Comparison of ENCODE assay signal across 18 cellular contexts in genomic region chr20:63135411-63135810, GRCh38.
DNase-seq lines count a peak whose midpoint lies in the region; ATAC-seq and TF ChIP-seq lines count a peak whose summit lies in the region.
"Had no signal": no experiment of that assay in that cellular context is flagged by ENCODE, and none has a peak within 500 bp of the region (broad histone marks: within the 10 kb centered on the region; RNA-seq: fewer than 3 reads in every experiment).

No MANE protein-coding gene starts in this region.

- no peak overlapping the region for H3K4me3 Mint-ChIP-seq in GM23338
- H3K4me3 Mint-ChIP-seq in chondrocyte (ENCODE audit: unreplicated experiment): no peak overlapping the region
- H3K4me3 Mint-ChIP-seq: activated naive CD4-positive, alpha-beta T cell treated with anti-CD3 and anti-CD28 coated beads, Interleukin-2, amount 50 U/mL, for 24 hours; brain; CD8-positive, alpha-beta memory T cell had no signal

- H2AFZ ChIP-seq in GM23338 (no peak overlapping the region), neuronal stem cell (ENCODE audit: low read length) (no peak overlapping the region)

- H3K18ac ChIP-seq in neuronal stem cell (ENCODE audit: low read length): peak overlapping the region; percentile 52

- H4K91ac ChIP-seq in neuronal stem cell (ENCODE audit: low read depth, low read length, poor library complexity): no peak overlapping the region

- H3K23ac ChIP-seq in neuronal stem cell (ENCODE audit: low read depth, low read length, poor library complexity): no peak overlapping the region

- H3K9me3 Mint-ChIP-seq in GM23338 (no peaks in the 10 kb centered on the region), chondrocyte (ENCODE audit: low read depth) (no peaks in the 10 kb centered on the region)
- H3K9me3 Mint-ChIP-seq: activated naive CD4-positive, alpha-beta T cell treated with anti-CD3 and anti-CD28 coated beads, Interleukin-2, amount 50 U/mL, for 24 hours; brain; CD8-positive, alpha-beta memory T cell had no signal

- H3K4ac ChIP-seq in neuronal stem cell (ENCODE audit: low read length): no peak overlapping the region

- no peaks in the 10 kb centered on the region for H3K36me3 ChIP-seq in GM23338 (ENCODE audit: insufficient read depth)
- no peaks in the 10 kb centered on the region for H3K36me3 ChIP-seq in neuronal stem cell (replicated peaks in 1 of 2; ENCODE audit: control insufficient read depth in 2 of 2, insufficient read depth in 2 of 2, low read length in 2 of 2)
- H3K36me3 ChIP-seq: neutrophil, uterus had no signal

- no peak overlapping the region for H3K4me3 ChIP-seq in GM23338
- H3K4me3 ChIP-seq in neuronal stem cell (ENCODE audit: low read length in 2 of 2): no peak overlapping the region
- H3K4me3 ChIP-seq: coronary artery, uterus had no signal

- H2BK120ac ChIP-seq in neuronal stem cell (ENCODE audit: low read depth, low read length): no peak overlapping the region

- no peaks in the 10 kb centered on the region for H3K9me3 ChIP-seq in neuronal stem cell (replicated peaks in 1 of 2; ENCODE audit: control insufficient read depth in 2 of 2, insufficient read depth in 1 of 2, low read depth in 1 of 2, low read length in 2 of 2)
- H3K9me3 ChIP-seq: neutrophil, uterus had no signal

- TF ChIP-seq CTCF in GM23338 (conservative IDR thresholded peaks at IDR 0.05; ENCODE audit: low read depth in 2 of 2): no peak
- no peak for TF ChIP-seq CTCF in chondrocyte (IDR thresholded peaks at IDR 0.05)

- no peak overlapping the region for H3K27ac ChIP-seq in GM23338 (ENCODE audit: low read depth)
- H3K27ac ChIP-seq in neuronal stem cell (replicated peaks; ENCODE audit: low read length): no peak overlapping the region
- H3K27ac ChIP-seq: coronary artery, KMS-11, neutrophil, uterus had no signal

- ATAC-seq in GM23338 (peak; percentile 56), GM21381 (IDR thresholded peaks at IDR 0.05; ENCODE audit: unreplicated experiment) (no peak)

- peak overlapping the region; percentile 56 for H2AK5ac ChIP-seq in neuronal stem cell (ENCODE audit: low read depth, low read length)

- H3F3A ChIP-seq in GM23338 (replicated peaks; ENCODE audit: low read depth): 0 out of 2 replicates have a peak, but pooled peaks cover 8% of the 10 kb centered on the region

- no peaks in the 10 kb centered on the region for H3K9me2 ChIP-seq in GM23338 (ENCODE audit: insufficient read depth)

- H3K4me1 Mint-ChIP-seq in GM23338 (peaks cover 2% of the 10 kb centered on the region), chondrocyte (ENCODE audit: low read depth) (no peaks in the 10 kb centered on the region)
- H3K4me1 Mint-ChIP-seq: activated naive CD4-positive, alpha-beta T cell treated with anti-CD3 and anti-CD28 coated beads, Interleukin-2, amount 50 U/mL, for 24 hours; CD8-positive, alpha-beta memory T cell had no signal

- peak; percentile 11 for DNase-seq in activated naive CD4-positive, alpha-beta T cell treated with anti-CD3 and anti-CD28 coated beads, Interleukin-2, amount 50 U/mL, for 16 hours
- DNase-seq in activated naive CD4-positive, alpha-beta T cell (lab: John Stamatoyannopoulos, UW): no peak
- DNase-seq in GM23338 (ENCODE audit: low spot score): peak; percentile 60
- DNase-seq in chondrocyte (ENCODE audit: low spot score): peak; percentile 59
- DNase-seq in neuronal stem cell (ENCODE audit: low spot score): no peak
- no peak for DNase-seq in globus pallidus (ENCODE audit: low spot score)
- no peak for DNase-seq in ecto neural progenitor cell (ENCODE audit: low spot score)
- DNase-seq: NCI-H1048, NCI-H2029, NCI-H524, uterus had no signal

- peaks cover 8% of the 10 kb centered on the region; the same call in 1 of the 2 replicates for H3K4me1 ChIP-seq in GM23338 (ENCODE audit: insufficient read depth)
- H3K4me1 ChIP-seq in neuronal stem cell (ENCODE audit: control insufficient read depth in 2 of 2, insufficient read depth in 1 of 2, low read depth in 1 of 2, low read length in 2 of 2): peaks cover 1 to 2% of the 10 kb centered on the region in 2 donors
- H3K4me1 ChIP-seq: uterus had no signal

- WGBS in neuronal stem cell (ENCODE audit: extremely low coverage in 2 of 2, insufficient read length in 2 of 2, insufficient replicate concordance in 1 of 2), 2 donors: no CpG with 5 or more reads among the region's 17 CpGs

- peak overlapping the region; percentile 63 for H3K14ac ChIP-seq in neuronal stem cell (ENCODE audit: low read length)

- H2BK5ac ChIP-seq in neuronal stem cell (ENCODE audit: low read length): no peak overlapping the region

- H3K79me2 ChIP-seq in GM23338 (replicated peaks; ENCODE audit: insufficient read depth): no peaks in the 10 kb centered on the region

- H3K27me3 ChIP-seq in GM23338 (ENCODE audit: insufficient read depth) (no peaks in the 10 kb centered on the region), neuronal stem cell (ENCODE audit: control insufficient read depth in 3 of 3, insufficient read depth in 3 of 3, low read depth in 1 of 3, low read length in 3 of 3) (peaks cover 0 to 37% (median 0%) of the 10 kb centered on the region in 3 experiments)
- H3K27me3 ChIP-seq: uterus had no signal

- H4K20me1 ChIP-seq in GM23338 (replicated peaks; ENCODE audit: insufficient read depth): no peaks in the 10 kb centered on the region

- H3K79me1 ChIP-seq in neuronal stem cell (ENCODE audit: low read depth, low read length): no peaks in the 10 kb centered on the region

- no peak overlapping the region for H4K8ac ChIP-seq in neuronal stem cell (ENCODE audit: low read depth, low read length)

- no peak overlapping the region for H3K4me2 ChIP-seq in GM23338
- H3K4me2 ChIP-seq in neuronal stem cell (ENCODE audit: insufficient read depth, low read length, poor library complexity, severe bottlenecking): no peak overlapping the region
- H3K4me2 ChIP-seq: KMS-11 had no signal

- H3K9ac ChIP-seq in neuronal stem cell (ENCODE audit: low read depth, low read length, poor library complexity): no peak overlapping the region
- H3K9ac ChIP-seq: KMS-11 had no signal

- H2BK15ac ChIP-seq in neuronal stem cell (ENCODE audit: low read length): no peak overlapping the region

- H3K27ac Mint-ChIP-seq in GM23338 (no peak overlapping the region), chondrocyte (ENCODE audit: unreplicated experiment) (no peak overlapping the region)
- H3K27ac Mint-ChIP-seq: activated naive CD4-positive, alpha-beta T cell treated with anti-CD3 and anti-CD28 coated beads, Interleukin-2, amount 50 U/mL, for 24 hours; brain; CD8-positive, alpha-beta memory T cell had no signal

- no peak overlapping the region for H2BK12ac ChIP-seq in neuronal stem cell (ENCODE audit: low read length)

- peaks cover 1% of the 10 kb centered on the region for H3K27me3 Mint-ChIP-seq in GM23338 (ENCODE audit: insufficient read depth, low read depth, poor library complexity)
- H3K27me3 Mint-ChIP-seq in chondrocyte (ENCODE audit: low read depth): peaks cover 37% of the 10 kb centered on the region

- H3K36me3 Mint-ChIP-seq in GM23338 (ENCODE audit: low read depth): no peaks in the 10 kb centered on the region; the same call in 2 of the 3 replicates
- peaks cover 2% of the 10 kb centered on the region for H3K36me3 Mint-ChIP-seq in chondrocyte (ENCODE audit: low read depth)
- H3K36me3 Mint-ChIP-seq: activated naive CD4-positive, alpha-beta T cell treated with anti-CD3 and anti-CD28 coated beads, Interleukin-2, amount 50 U/mL, for 24 hours; brain; CD8-positive, alpha-beta memory T cell had no signal

TF ChIP-seq in GM23338, 12 proteins besides CTCF, POLR2A, EP300 and RAD21:
- no peak for TF ChIP-seq NANOG (IDR thresholded peaks at IDR 0.05; ENCODE audit: borderline replicate concordance)
- TF ChIP-seq STAT1 (IDR thresholded peaks at IDR 0.05; ENCODE audit: unreplicated experiment): no peak

Comparison
In these comparisons a context has a peak if more than half of its experiments do, and no peak if none do; other contexts are left out.
1. DNase-seq: peak in activated naive CD4-positive, alpha-beta T cell treated with anti-CD3 and anti-CD28 coated beads, Interleukin-2, amount 50 U/mL, for 16 hours (single experiment), GM23338 (single experiment) and chondrocyte (single experiment); none in activated naive CD4-positive, alpha-beta T cell (0 of 4), neuronal stem cell (single experiment), globus pallidus (single experiment) and ecto neural progenitor cell (single experiment).